In genomic region chr7:5525271-5526189, GRCh38 we compare ENCODE assay signal across 1 cellular context.
TF ChIP-seq lines count a peak whose summit lies in the region.

No MANE protein-coding gene starts in this region.

TF ChIP-seq in K562, 482 proteins besides CTCF, POLR2A, EP300 and RAD21 (continued from another document and continues in another):
- no peak for TF ChIP-seq PCBP2 (IDR thresholded peaks at IDR 0.05; ENCODE audit: low read depth, low read length, poor library complexity, severe bottlenecking)
- TF ChIP-seq KAT7 (CRISPR knock-in tag; IDR thresholded peaks at IDR 0.05; ENCODE audit: borderline replicate concordance) = 0 out of 2 replicates have a peak, but pooled peaks have one; percentile 21
- no peak for TF ChIP-seq FOXJ2 (tag; IDR thresholded peaks at IDR 0.05)
- TF ChIP-seq PHB2 (IDR thresholded peaks at IDR 0.05; ENCODE audit: low read depth) = no peak
- no peak for TF ChIP-seq ZNF282 (CRISPR knock-in tag; IDR thresholded peaks at IDR 0.05)
- no peak for TF ChIP-seq NBN (IDR thresholded peaks at IDR 0.05; ENCODE audit: low read depth)
- no peak for TF ChIP-seq ATF1 (CRISPR knock-in tag; IDR thresholded peaks at IDR 0.05)
- TF ChIP-seq ATF1 (tag; IDR thresholded peaks at IDR 0.05) = no peak
- TF ChIP-seq DIDO1 (tag; IDR thresholded peaks at IDR 0.05; ENCODE audit: low read depth) = no peak
- TF ChIP-seq WHSC1 (IDR thresholded peaks at IDR 0.05; ENCODE audit: low read length) = no peak
- no peak for TF ChIP-seq SNAPC5 (CRISPR knock-in tag; IDR thresholded peaks at IDR 0.05)
- TF ChIP-seq ERF (CRISPR knock-in tag; IDR thresholded peaks at IDR 0.05) = no peak
- 0 out of 2 replicates have a peak, but pooled peaks have one; percentile 87 for TF ChIP-seq ZNF232 (CRISPR knock-in tag; IDR thresholded peaks at IDR 0.05)
- TF ChIP-seq ARHGAP35 (IDR thresholded peaks at IDR 0.05; ENCODE audit: partially characterized antibody) = no peak
- TF ChIP-seq EZH2 (IDR thresholded peaks at IDR 0.05; ENCODE audit: borderline replicate concordance, low read depth, low read length) = no peak
- no peak for TF ChIP-seq KLF13 (tag; IDR thresholded peaks at IDR 0.05; ENCODE audit: borderline replicate concordance, low read depth)
- TF ChIP-seq BRF2 (IDR thresholded peaks at IDR 0.05; ENCODE audit: borderline replicate concordance, insufficient read depth, insufficient read length) = no peak
- no peak; the same call in 1 of the 2 replicates for TF ChIP-seq ZNF589 (CRISPR knock-in tag; IDR thresholded peaks at IDR 0.05; ENCODE audit: low read depth)
- TF ChIP-seq JUN (IDR thresholded peaks at IDR 0.05; ENCODE audit: borderline replicate concordance, low read depth, low read length) = no peak
- no peak; the same call in none of the 2 replicates for TF ChIP-seq JUN (CRISPR knock-in tag; IDR thresholded peaks at IDR 0.05; ENCODE audit: borderline replicate concordance)
- TF ChIP-seq ZBTB11 (CRISPR knock-in tag; IDR thresholded peaks at IDR 0.05) = 0 out of 6 replicates have a peak, but pooled peaks of 1 of the 3 experiments have one; percentile 5
- TF ChIP-seq BCOR (IDR thresholded peaks at IDR 0.05) = no peak
- TF ChIP-seq GABPA (tag; conservative IDR thresholded peaks at IDR 0.05; ENCODE audit: low read depth) = no peak
- TF ChIP-seq CXXC5 (CRISPR knock-in tag; IDR thresholded peaks at IDR 0.05) = no peak
- TF ChIP-seq ARID4B (CRISPR knock-in tag; IDR thresholded peaks at IDR 0.05) = 0 out of 2 replicates have a peak, but pooled peaks have one; percentile 46
- peak; percentile 51 for TF ChIP-seq POLR2AphosphoS5 (IDR thresholded peaks at IDR 0.05; ENCODE audit: control insufficient read depth, insufficient read depth, low read depth, low read length)
- no peak for TF ChIP-seq CTCFL (IDR thresholded peaks at IDR 0.05; ENCODE audit: borderline replicate concordance, insufficient read depth, low read depth, low read length, poor library complexity, severe bottlenecking)
- TF ChIP-seq STAG1 (CRISPR knock-in tag; IDR thresholded peaks at IDR 0.05; ENCODE audit: borderline replicate concordance) = no peak
- TF ChIP-seq TCFL5 (CRISPR knock-in tag; conservative IDR thresholded peaks at IDR 0.05) = no peak
- TF ChIP-seq RCOR1 (IDR thresholded peaks at IDR 0.05; ENCODE audit: borderline replicate concordance in 1 of 2, low read depth in 2 of 2, low read length in 2 of 2) = 0 out of 4 replicates have a peak, but pooled peaks of 1 of the 2 experiments have one; percentile 3
- no peak for TF ChIP-seq EP400 (IDR thresholded peaks at IDR 0.05)
- TF ChIP-seq LARP7 (IDR thresholded peaks at IDR 0.05) = no peak
- no peak for TF ChIP-seq IRF9 (tag; IDR thresholded peaks at IDR 0.05)
- TF ChIP-seq PRPF4 (IDR thresholded peaks at IDR 0.05; ENCODE audit: insufficient read depth, low read depth, low read length, poor library complexity, severe bottlenecking) = no peak
- TF ChIP-seq HDGF (IDR thresholded peaks at IDR 0.05) = no peak
- peak; percentile 53 for TF ChIP-seq LCOR (CRISPR knock-in tag; IDR thresholded peaks at IDR 0.05)
- no peak for TF ChIP-seq HEY1 (CRISPR knock-in tag; IDR thresholded peaks at IDR 0.05; ENCODE audit: borderline replicate concordance)
- TF ChIP-seq ZSCAN32 (CRISPR knock-in tag; IDR thresholded peaks at IDR 0.05) = peak; percentile 5; the same call in 1 of the 2 replicates
- TF ChIP-seq DPF2 (IDR thresholded peaks at IDR 0.05) = 0 out of 2 replicates have a peak, but pooled peaks have one; percentile 27
- no peak for TF ChIP-seq ZNF639 (CRISPR knock-in tag; conservative IDR thresholded peaks at IDR 0.05 in 1 of 2, IDR thresholded peaks at IDR 0.05 in 1 of 2)
- TF ChIP-seq XRCC4 (IDR thresholded peaks at IDR 0.05; ENCODE audit: extremely low read depth, insufficient read depth, insufficient read length) = no peak
- TF ChIP-seq ZNF766 (CRISPR knock-in tag; conservative IDR thresholded peaks at IDR 0.05) = no peak
- TF ChIP-seq ELF1 (tag; IDR thresholded peaks at IDR 0.05) = no peak
- no peak for TF ChIP-seq SPI1 (IDR thresholded peaks at IDR 0.05; ENCODE audit: borderline replicate concordance, low read depth, low read length)
- TF ChIP-seq ZNF146 (CRISPR knock-in tag; IDR thresholded peaks at IDR 0.05; ENCODE audit: unreplicated experiment) = no peak
- TF ChIP-seq ZNF274 (IDR thresholded peaks at IDR 0.05; ENCODE audit: borderline replicate concordance, low read depth, low read length) = no peak
- TF ChIP-seq PHTF2 (CRISPR knock-in tag; IDR thresholded peaks at IDR 0.05) = no peak
- TF ChIP-seq THAP7 (CRISPR knock-in tag; IDR thresholded peaks at IDR 0.05) = no peak
- no peak for TF ChIP-seq HMGXB4 (CRISPR knock-in tag; IDR thresholded peaks at IDR 0.05)
- TF ChIP-seq HOMEZ (CRISPR knock-in tag; IDR thresholded peaks at IDR 0.05) = no peak
- TF ChIP-seq NR3C1 (CRISPR knock-in tag; IDR thresholded peaks at IDR 0.05) = no peak; the same call in 1 of the 2 replicates
- TF ChIP-seq NR4A1 (CRISPR knock-in tag; IDR thresholded peaks at IDR 0.05) = no peak
- TF ChIP-seq NR4A1 (tag; IDR thresholded peaks at IDR 0.05) = no peak
